In genomic region chr1:87953732-87954344, GRCh38 we compare ENCODE assay signal across 8 cellular contexts.
DNase-seq lines count a peak whose midpoint lies in the region; ATAC-seq, FAIRE-seq and TF ChIP-seq lines count a peak whose summit lies in the region.

No MANE protein-coding gene starts in this region.

- H3K9me3 Mint-ChIP-seq in chondrocyte (ENCODE audit: low read depth) = no peaks in the 10 kb centered on the region

- H3K27ac Mint-ChIP-seq in chondrocyte (ENCODE audit: unreplicated experiment) = no peak overlapping the region

- H4K20me1 ChIP-seq in HepG2 (ENCODE audit: insufficient read depth, low read length) = no peaks in the 10 kb centered on the region

- no peaks in the 10 kb centered on the region for H3K9me3 ChIP-seq in HepG2 (ENCODE audit: low read length)

- H3K79me2 ChIP-seq in HepG2 (ENCODE audit: insufficient read depth, low read length) = no peaks in the 10 kb centered on the region

- intact Hi-C loops in HepG2 (cut with micrococcal nuclease; ENCODE audit: unreplicated experiment) = loop anchor here (1.0 to 5.0 kb wide), 6 partner anchors 167 to 822 kb away; no protein-coding TSS in a partner anchor

- no TSS peak for BruUV-seq in HepG2 (replicated peaks; lab: Mats Ljungman, UMichigan)

- H3K9ac ChIP-seq in HepG2 (ENCODE audit: insufficient read depth, low read depth, low read length) = no peak overlapping the region

- peak; percentile 78 for TF ChIP-seq RAD21 in HepG2 (CRISPR knock-in tag; IDR thresholded peaks at IDR 0.05)

- H3K27me3 Mint-ChIP-seq in chondrocyte (ENCODE audit: low read depth) = no peaks in the 10 kb centered on the region

- TF ChIP-seq CTCF in chondrocyte (IDR thresholded peaks at IDR 0.05) (peak; percentile 90), HepG2 (CRISPR knock-in tag; IDR thresholded peaks at IDR 0.05) (peak; percentile 77)

- peaks cover 20% of the 10 kb centered on the region for H3K4me1 Mint-ChIP-seq in chondrocyte (ENCODE audit: low read depth)

- H3K27ac ChIP-seq in HepG2 (ENCODE audit: extremely low read length, insufficient read depth, low read length) = no peak overlapping the region

- in situ Hi-C loops in HepG2 (cut with HindIII; ENCODE audit: extremely low pct_ligation_motif_present, low pct_unique_long_range_greater_than_20kb) = loop anchor here (25.0 kb wide), 1 partner anchor 617 kb away; the partner anchor contains the start of gene LMO4

- TF ChIP-seq EP300 in HepG2 (IDR thresholded peaks at IDR 0.05; ENCODE audit: low read depth in 2 of 2, low read length in 2 of 2) (no peak), HepG2 (CRISPR knock-in tag; IDR thresholded peaks at IDR 0.05; ENCODE audit: borderline replicate concordance) (no peak)

- H3K27me3 ChIP-seq in HepG2 (ENCODE audit: control insufficient read depth in 1 of 2, insufficient read depth in 2 of 2, low read length in 2 of 2) = 0 out of 5 replicates have a peak, but pooled peaks cover 0 to 4% of the 10 kb centered on the region in 2 experiments

- ATAC-seq in HG03108 (IDR thresholded peaks at IDR 0.05; ENCODE audit: unreplicated experiment) = peak; percentile 80
- peak; percentile 85 for ATAC-seq in HepG2

- no peak overlapping the region for H3K4me3 ChIP-seq in HepG2 (replicated peaks in 1 of 3; ENCODE audit: insufficient read depth in 1 of 3, low read depth in 2 of 3, low read length in 3 of 3)

- TF ChIP-seq POLR2A in HepG2 (IDR thresholded peaks at IDR 0.05; ENCODE audit: insufficient read depth in 1 of 2, low read depth in 2 of 2, low read length in 2 of 2) = no peak

- H3K4me3 Mint-ChIP-seq in chondrocyte (ENCODE audit: unreplicated experiment) = no peak overlapping the region

- no peak overlapping the region for H2AFZ ChIP-seq in HepG2 (ENCODE audit: low read length)

- whole genome bisulfite sequencing in HepG2 (ENCODE audit: low lambda C conversion rate) = 20% methylated on average over 3 of the region's 3 CpGs

- FAIRE-seq in GM18507 (lab: Jason Lieb, UNC) = peak; percentile 89
- FAIRE-seq in HepG2 (lab: Jason Lieb, UNC) = peak; percentile 81

- no peaks in the 10 kb centered on the region for H3K4me1 ChIP-seq in HepG2 (ENCODE audit: insufficient read depth, low read length)

- POLR2A ChIA-PET in HepG2 (lab: Yijun Ruan, JAX) = no interaction called here

- DNase-seq in A172 (ENCODE audit: low spot score) (peak; percentile 59), GM18507 (ENCODE audit: extremely low spot score, insufficient read length, low read depth) (peak; percentile 14), NCI-H2227 treated with DMSO at 0.1 percent for 48 hours (lab: John Stamatoyannopoulos, UW) (peak; percentile 33), chondrocyte (ENCODE audit: low spot score) (no peak), HepG2 (ENCODE audit: low spot score) (peak; percentile 55)
- DNase-seq in activated CD4-positive, alpha-beta T cell treated with anti-CD3 and anti-CD28 coated beads for 1 hour = peak; percentile 20
- DNase-seq in stimulated activated CD4-positive, alpha-beta T cell treated with anti-CD3 and anti-CD28 coated beads, TNF-alpha, amount 100 ng/mL, for 4 hours (ENCODE audit: low read depth in 3 of 3) = peak; percentile 2 to 13 (median 6)

- H3K36me3 ChIP-seq in HepG2 (replicated peaks in 1 of 2; ENCODE audit: control insufficient read depth in 1 of 2, insufficient read depth in 2 of 2, low read length in 2 of 2) = no peaks in the 10 kb centered on the region

- no peaks in the 10 kb centered on the region for H3K36me3 Mint-ChIP-seq in chondrocyte (ENCODE audit: low read depth)

- CTCF ChIA-PET in HepG2 (lab: Yijun Ruan, JAX; ENCODE audit: low intra/inter-chr PET ratio, low total read pairs) = interaction anchor here (1.2 to 1.9 kb wide), 3 partner anchors 166 to 661 kb away, joined by 4 to 8 read pairs (median 6); no protein-coding TSS in a partner anchor

- no peak overlapping the region for H3K4me2 ChIP-seq in HepG2 (ENCODE audit: low read depth, low read length)

TF ChIP-seq in HepG2, 621 proteins besides CTCF, POLR2A, EP300 and RAD21:
- TF ChIP-seq ASH2L (IDR thresholded peaks at IDR 0.05; ENCODE audit: insufficient read length, low read depth, low read length) = no peak
- no peak for TF ChIP-seq ZFP1 (CRISPR knock-in tag; IDR thresholded peaks at IDR 0.05)
- no peak for TF ChIP-seq JUND (CRISPR knock-in tag; IDR thresholded peaks at IDR 0.05)
- TF ChIP-seq STAG1 (CRISPR knock-in tag; IDR thresholded peaks at IDR 0.05) = peak; percentile 91
- no peak for TF ChIP-seq THYN1 (CRISPR knock-in tag; IDR thresholded peaks at IDR 0.05; ENCODE audit: borderline replicate concordance, low read depth)
- TF ChIP-seq NFIC (IDR thresholded peaks at IDR 0.05; ENCODE audit: low read length) = no peak
- TF ChIP-seq SMC3 (IDR thresholded peaks at IDR 0.05; ENCODE audit: low read length) = peak; percentile 97
- no peak for TF ChIP-seq ATF5 (CRISPR knock-in tag; IDR thresholded peaks at IDR 0.05; ENCODE audit: low read depth)
- TF ChIP-seq SMAD9 (CRISPR knock-in tag; IDR thresholded peaks at IDR 0.05) = no peak
